In genomic region chr1:18363436-18363835, GRCh38 we compare ENCODE assay signal across 23 cellular contexts.
DNase-seq lines count a peak whose midpoint lies in the region; ATAC-seq, FAIRE-seq and TF ChIP-seq lines count a peak whose summit lies in the region.
"Had no signal": no experiment of that assay in that cellular context is flagged by ENCODE, and none has a peak within 500 bp of the region (broad histone marks: within the 10 kb centered on the region; RNA-seq: fewer than 3 reads in every experiment).

No MANE protein-coding gene starts in this region.

- no peak overlapping the region for H4K12ac ChIP-seq in trophoblast cell (ENCODE audit: low read depth, low read length)

- no peaks in the 10 kb centered on the region for H3K23me2 ChIP-seq in H1 (ENCODE audit: low read depth, low read length)

- H2BK12ac ChIP-seq in H1 (ENCODE audit: low read depth, low read length): no peak overlapping the region
- H2BK12ac ChIP-seq in trophoblast cell (ENCODE audit: low read length): no peak overlapping the region

- no peaks in the 10 kb centered on the region for H3K9me3 Mint-ChIP-seq in natural killer cell treated with Interleukin-12 subunit alpha and Interleukin-12 subunit beta and Interleukin-15 and Interleukin-18, amount 100 ng/mL, for 72 hours
- no peaks in the 10 kb centered on the region for H3K9me3 Mint-ChIP-seq in natural killer cell
- H3K9me3 Mint-ChIP-seq in Calu3 (ENCODE audit: low read depth, unreplicated experiment): peaks cover 6% of the 10 kb centered on the region
- H3K9me3 Mint-ChIP-seq: CD8-positive, alpha-beta T cell had no signal

- no peaks in the 10 kb centered on the region for H3K4me1 Mint-ChIP-seq in natural killer cell treated with Interleukin-12 subunit alpha and Interleukin-12 subunit beta and Interleukin-15 and Interleukin-18, amount 100 ng/mL, for 72 hours (ENCODE audit: low read depth in 2 of 2)
- H3K4me1 Mint-ChIP-seq in natural killer cell: no peaks in the 10 kb centered on the region
- no peaks in the 10 kb centered on the region for H3K4me1 Mint-ChIP-seq in Calu3 (ENCODE audit: low read depth, unreplicated experiment)
- H3K4me1 Mint-ChIP-seq: B cell; CD4-positive, CD25-positive, alpha-beta regulatory T cell had no signal

- TF ChIP-seq RAD21 in H1 (IDR thresholded peaks at IDR 0.05 in 1 of 2, conservative IDR thresholded peaks at IDR 0.05 in 1 of 2; ENCODE audit: low read depth in 2 of 2, low read length in 2 of 2): no peak

- WGBS in H1 (ENCODE audit: extremely low coverage in 1 of 2, insufficient coverage in 1 of 2, insufficient read length in 1 of 2, insufficient replicate concordance in 2 of 2, low coverage in 1 of 2, low lambda C conversion rate in 2 of 2, missing lambda C conversion rate in 1 of 2), 2 experiments: 81% methylated on average over 3 of the region's 3 CpGs; no CpG with 5 or more reads in 1 of the 2 experiments
- no CpG with 5 or more reads among the region's 3 CpGs for WGBS in trophoblast cell (ENCODE audit: extremely low coverage, insufficient coverage, insufficient read length)

- no peak overlapping the region for H3K56ac ChIP-seq in H1 (replicated peaks; ENCODE audit: insufficient read length, low read depth, low read length)

- BruUV-seq in Calu3 (replicated peaks; lab: Mats Ljungman, UMichigan): no TSS peak
- BruUV-seq in PC-3 (replicated peaks; lab: Mats Ljungman, UMichigan): no TSS peak

- H2BK5ac ChIP-seq in H1 (ENCODE audit: low read depth, low read length) (no peak overlapping the region), trophoblast cell (ENCODE audit: low read depth, low read length, poor library complexity) (no peak overlapping the region)

- no peaks in the 10 kb centered on the region for H3K79me2 ChIP-seq in H1 (ENCODE audit: control insufficient read depth in 1 of 2, insufficient read depth in 2 of 2, low read length in 2 of 2)
- H3K79me2 ChIP-seq in trophoblast cell (ENCODE audit: control insufficient read depth, insufficient read depth, low read length, poor library complexity): no peaks in the 10 kb centered on the region
- no peaks in the 10 kb centered on the region for H3K79me2 ChIP-seq in PC-3 (ENCODE audit: low read length)

- no peak overlapping the region for H4K91ac ChIP-seq in H1 (replicated peaks; ENCODE audit: insufficient read length, low read length)
- H4K91ac ChIP-seq in trophoblast cell (ENCODE audit: low read depth, low read length): no peak overlapping the region

- H3K27ac Mint-ChIP-seq in natural killer cell treated with Interleukin-12 subunit alpha and Interleukin-12 subunit beta and Interleukin-15 and Interleukin-18, amount 100 ng/mL, for 72 hours: no peak overlapping the region
- H3K27ac Mint-ChIP-seq in natural killer cell (no peak overlapping the region), Calu3 (ENCODE audit: unreplicated experiment) (no peak overlapping the region)
- H3K27ac Mint-ChIP-seq: B cell; CD4-positive, CD25-positive, alpha-beta regulatory T cell; CD8-positive, alpha-beta T cell; GM23338 had no signal

- H2AFZ ChIP-seq in H1 (ENCODE audit: low read length): no peak overlapping the region
- H2AFZ ChIP-seq in trophoblast cell (ENCODE audit: insufficient read depth, low read length, poor library complexity): no peak overlapping the region
- H2AFZ ChIP-seq in PC-3 (ENCODE audit: low read length): no peak overlapping the region
- H2AFZ ChIP-seq: GM23338 had no signal

- H2AK5ac ChIP-seq in H1 (ENCODE audit: low read depth, low read length): no peak overlapping the region
- H2AK5ac ChIP-seq in trophoblast cell (ENCODE audit: low read length): no peak overlapping the region

- H4K5ac ChIP-seq in H1 (ENCODE audit: insufficient read length, low read depth, low read length): no peak overlapping the region

- H3K27me3 ChIP-seq in H1 (replicated peaks in 1 of 4; ENCODE audit: control insufficient read depth in 3 of 4, extremely low read depth in 1 of 4, insufficient read depth in 3 of 4, low read length in 3 of 4) (no peaks in the 10 kb centered on the region; a peak in 1 of 7 replicates), trophoblast cell (ENCODE audit: insufficient read depth, low read length) (no peaks in the 10 kb centered on the region), PC-3 (ENCODE audit: low read length) (peaks cover under 1% of the 10 kb centered on the region; the same call in 1 of the 2 replicates)
- H3K27me3 ChIP-seq: BLaER1 had no signal

- H3K18ac ChIP-seq in H1 (ENCODE audit: extremely low read depth, low read length) (peak overlapping the region; percentile 43; the same call in 1 of the 2 replicates), trophoblast cell (ENCODE audit: low read length) (no peak overlapping the region)

- H3K79me1 ChIP-seq in H1 (ENCODE audit: low read depth, low read length): no peaks in the 10 kb centered on the region
- no peaks in the 10 kb centered on the region for H3K79me1 ChIP-seq in trophoblast cell (ENCODE audit: low read length)

- no peak for TF ChIP-seq EP300 in H1 (IDR thresholded peaks at IDR 0.05; ENCODE audit: borderline replicate concordance in 1 of 2, low read depth in 2 of 2, low read length in 2 of 2)

- FAIRE-seq in H1 (lab: Jason Lieb, UNC): no peak
- FAIRE-seq: A204.1, D721Med, GM12878, H54 had no signal

- H4K8ac ChIP-seq in H1 (ENCODE audit: extremely low read depth, insufficient read depth, low read length) (no peak overlapping the region), trophoblast cell (ENCODE audit: low read depth, low read length) (no peak overlapping the region)

- H2BK20ac ChIP-seq in H1 (ENCODE audit: low read length): no peak overlapping the region

- no peaks in the 10 kb centered on the region for H3K9me2 ChIP-seq in PC-3 (replicated peaks; ENCODE audit: low read length)

- no peaks in the 10 kb centered on the region for H3K9me3 ChIP-seq in H1 (ENCODE audit: insufficient read depth in 2 of 2, low read depth in 1 of 2, low read length in 1 of 2)
- H3K9me3 ChIP-seq in trophoblast cell (ENCODE audit: insufficient read depth, low read depth, low read length): peaks cover 5% of the 10 kb centered on the region
- no peaks in the 10 kb centered on the region for H3K9me3 ChIP-seq in PC-3 (ENCODE audit: low read length)
- H3K9me3 ChIP-seq: BLaER1, Caco-2 had no signal

- no peak overlapping the region for H3K4ac ChIP-seq in H1 (replicated peaks; ENCODE audit: insufficient read length, low read depth, low read length)
- no peak overlapping the region for H3K4ac ChIP-seq in trophoblast cell (ENCODE audit: low read depth, low read length)

- peak; percentile 26 to 31 for ATAC-seq in natural killer cell treated with Interleukin-12 subunit alpha and Interleukin-12 subunit beta and Interleukin-15 and Interleukin-18, amount 100 ng/mL, for 72 hours
- no peak for ATAC-seq in natural killer cell
- no peak for ATAC-seq in PC-3
- ATAC-seq: CD8-positive, alpha-beta T cell; GM12878; GM23338 had no signal

- H2BK120ac ChIP-seq in H1 (replicated peaks; ENCODE audit: low read depth, low read length) (no peak overlapping the region), trophoblast cell (ENCODE audit: insufficient read depth, low read length, poor library complexity) (no peak overlapping the region)

- H3F3A ChIP-seq in PC-3 (ENCODE audit: low read length, unreplicated experiment): no peaks in the 10 kb centered on the region

- CTCF ChIA-PET in H1 (lab: Charles Lee; ENCODE audit: partially characterized antibody): interaction anchor here (1.2 to 3.9 kb wide), 2 partner anchors 12 to 212 kb away, joined by 5 to 17 read pairs; no protein-coding TSS in a partner anchor
- CTCF ChIA-PET in Calu3 (lab: Charles Lee): no interaction called here
- CTCF ChIA-PET in PC-3 (lab: Charles Lee): no interaction called here

- no peak for TF ChIP-seq POLR2A in H1 (IDR thresholded peaks at IDR 0.05; ENCODE audit: control extremely low read depth in 1 of 2, low read depth in 2 of 2, low read length in 2 of 2)

- H2BK15ac ChIP-seq in H1 (ENCODE audit: low read length): peak overlapping the region; percentile 72; the same call in 1 of the 2 replicates

- no peaks in the 10 kb centered on the region for H3K36me3 Mint-ChIP-seq in natural killer cell treated with Interleukin-12 subunit alpha and Interleukin-12 subunit beta and Interleukin-15 and Interleukin-18, amount 100 ng/mL, for 72 hours
- no peaks in the 10 kb centered on the region for H3K36me3 Mint-ChIP-seq in natural killer cell
- H3K36me3 Mint-ChIP-seq in Calu3 (ENCODE audit: insufficient read depth, unreplicated experiment): no peaks in the 10 kb centered on the region
- H3K36me3 Mint-ChIP-seq: CD4-positive, CD25-positive, alpha-beta regulatory T cell; CD8-positive, alpha-beta T cell had no signal

- no peaks in the 10 kb centered on the region for H3K36me3 ChIP-seq in H1 (ENCODE audit: control insufficient read depth in 2 of 4, insufficient read depth in 4 of 4, low read length in 3 of 4)
- H3K36me3 ChIP-seq in trophoblast cell (ENCODE audit: control insufficient read depth in 1 of 2, insufficient read depth in 2 of 2, low read length in 2 of 2): no peaks in the 10 kb centered on the region
- no peaks in the 10 kb centered on the region for H3K36me3 ChIP-seq in PC-3 (ENCODE audit: low read depth, low read length)
- H3K36me3 ChIP-seq: BLaER1 had no signal

- POLR2A ChIA-PET in H1 (lab: Charles Lee; ENCODE audit: partially characterized antibody) (no interaction called here), PC-3 (lab: Charles Lee; ENCODE audit: unreplicated experiment) (no interaction called here)

- no peaks in the 10 kb centered on the region for H4K20me1 ChIP-seq in H1 (replicated peaks in 1 of 2; ENCODE audit: control insufficient read depth in 1 of 2, insufficient read depth in 2 of 2, low read length in 2 of 2)
- no peaks in the 10 kb centered on the region for H4K20me1 ChIP-seq in PC-3 (ENCODE audit: low read length)
- H4K20me1 ChIP-seq: BLaER1 had no signal

- H3K4me3 ChIP-seq in H1 (ENCODE audit: extremely low read depth in 1 of 4, insufficient read depth in 2 of 4, low read depth in 3 of 4, low read length in 4 of 4): no peak overlapping the region
- H3K4me3 ChIP-seq in trophoblast cell (ENCODE audit: low read depth, low read length): peak overlapping the region; percentile 14
- no peak overlapping the region for H3K4me3 ChIP-seq in PC-3 (ENCODE audit: low read length)
- H3K4me3 ChIP-seq: BLaER1, GM12878, GM23338 had no signal

- H3K4me1 ChIP-seq in H1 (replicated peaks in 1 of 4; ENCODE audit: control insufficient read depth in 3 of 4, insufficient read depth in 4 of 4, low read length in 3 of 4) (no peaks in the 10 kb centered on the region; a peak in 2 of 7 replicates), trophoblast cell (ENCODE audit: control insufficient read depth in 1 of 2, insufficient read depth in 2 of 2, low read length in 2 of 2) (no peaks in the 10 kb centered on the region), PC-3 (ENCODE audit: insufficient read depth, low read length) (no peaks in the 10 kb centered on the region)
- H3K4me1 ChIP-seq: Caco-2 had no signal

- peaks cover 15 to 29% of the 10 kb centered on the region in 2 donors for H3K27me3 Mint-ChIP-seq in natural killer cell treated with Interleukin-12 subunit alpha and Interleukin-12 subunit beta and Interleukin-15 and Interleukin-18, amount 100 ng/mL, for 72 hours
- peaks cover 0 to 10% of the 10 kb centered on the region in 2 donors for H3K27me3 Mint-ChIP-seq in natural killer cell (ENCODE audit: low read depth in 2 of 2)
- H3K27me3 Mint-ChIP-seq in Calu3 (ENCODE audit: unreplicated experiment): peaks cover 63% of the 10 kb centered on the region

- DNase-seq in natural killer cell treated with Interleukin-12 subunit alpha and Interleukin-12 subunit beta and Interleukin-15 and Interleukin-18, amount 100 ng/mL, for 72 hours (ENCODE audit: low spot score): no peak
- DNase-seq in natural killer cell (no peak), H1 (ENCODE audit: low read depth in 1 of 2, low spot score in 2 of 2) (no peak), trophoblast cell (no peak), Calu3 (no peak), PC-3 (no peak)
- DNase-seq: Caco-2; CD4-positive, CD25-positive, alpha-beta regulatory T cell; CD8-positive, alpha-beta T cell; DMS 273 treated with DMSO at 0.1 percent for 48 hours; DMS79; EL; GDM1; HCEC 1CT had no signal

- intact Hi-C loops in natural killer cell (cut with micrococcal nuclease) (no loop called here), Calu3 (cut with micrococcal nuclease; ENCODE audit: unreplicated experiment) (no loop called here), PC-3 (cut with micrococcal nuclease) (no loop called here)

- H3K23ac ChIP-seq in H1 (ENCODE audit: insufficient read length) (no peak overlapping the region), trophoblast cell (ENCODE audit: low read length) (no peak overlapping the region)

- H3K4me2 ChIP-seq in H1 (ENCODE audit: insufficient read depth in 1 of 2, low read depth in 2 of 2, low read length in 2 of 2) (no peak overlapping the region), trophoblast cell (ENCODE audit: low read length) (no peak overlapping the region), PC-3 (ENCODE audit: low read length) (no peak overlapping the region)
- H3K4me2 ChIP-seq: BLaER1, GM23338 had no signal

- TF ChIP-seq CTCF in natural killer cell (IDR thresholded peaks at IDR 0.05) (no peak), H1 (IDR thresholded peaks at IDR 0.05; ENCODE audit: control extremely low read depth in 1 of 3, insufficient read depth in 1 of 3, low read depth in 1 of 3, low read length in 3 of 3) (no peak), Calu3 (IDR thresholded peaks at IDR 0.05; ENCODE audit: unreplicated experiment) (no peak), PC-3 (conservative IDR thresholded peaks at IDR 0.05; ENCODE audit: low read depth, low read length) (no peak)

- no peak overlapping the region for H3K27ac ChIP-seq in H1 (ENCODE audit: low read depth, low read length)
- H3K27ac ChIP-seq in trophoblast cell (ENCODE audit: low read depth, low read length): no peak overlapping the region
- H3K27ac ChIP-seq in PC-3 (ENCODE audit: low read length): no peak overlapping the region
- H3K27ac ChIP-seq: 22Rv1, BLaER1, C4-2B had no signal

- H3K9ac ChIP-seq in H1 (replicated peaks in 1 of 4; ENCODE audit: extremely low read depth in 1 of 4, low read depth in 3 of 4, low read length in 3 of 4): no peak overlapping the region
- H3K9ac ChIP-seq in trophoblast cell (ENCODE audit: low read length): no peak overlapping the region
- H3K9ac ChIP-seq in PC-3 (ENCODE audit: low read length): no peak overlapping the region
- H3K9ac ChIP-seq: BLaER1 had no signal

- H3K4me3 Mint-ChIP-seq in natural killer cell treated with Interleukin-12 subunit alpha and Interleukin-12 subunit beta and Interleukin-15 and Interleukin-18, amount 100 ng/mL, for 72 hours: no peak overlapping the region
- H3K4me3 Mint-ChIP-seq in natural killer cell: no peak overlapping the region
- H3K4me3 Mint-ChIP-seq in Calu3 (ENCODE audit: low read depth, unreplicated experiment): no peak overlapping the region
- H3K4me3 Mint-ChIP-seq: B cell; CD4-positive, CD25-positive, alpha-beta regulatory T cell; CD8-positive, alpha-beta T cell; GM23338 had no signal

- H3K14ac ChIP-seq in H1 (ENCODE audit: insufficient read length) (no peak overlapping the region), trophoblast cell (ENCODE audit: low read length) (no peak overlapping the region)

Comparison
In these comparisons a context has a peak if more than half of its experiments do, and no peak if none do; other contexts are left out.
1. ATAC-seq: peak in natural killer cell treated with Interleukin-12 subunit alpha and Interleukin-12 subunit beta and Interleukin-15 and Interleukin-18, amount 100 ng/mL, for 72 hours (2 of 2); none in natural killer cell (0 of 3) and PC-3 (single experiment).